In the genomic region with DNA sequence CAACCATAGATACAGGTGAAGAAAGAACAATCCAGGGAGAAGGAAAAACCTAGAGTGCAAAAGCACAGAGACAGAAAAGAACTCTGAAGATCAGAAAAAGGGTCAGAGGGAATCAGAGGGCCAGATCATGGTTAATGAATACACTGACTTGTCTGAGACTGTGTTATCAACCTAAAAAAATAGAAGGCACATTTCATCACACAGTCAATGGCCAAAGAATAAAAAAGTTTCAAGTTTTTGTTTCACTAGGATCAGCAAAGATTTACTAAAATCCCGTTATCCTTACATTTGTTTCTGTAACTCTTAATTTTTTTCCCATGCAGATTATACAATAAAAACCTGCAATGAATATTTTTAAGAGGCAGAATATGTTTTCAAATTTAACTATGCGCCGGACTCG, we compare ENCODE assay signal across 19 cellular contexts.
"Had no signal": no experiment of that assay in that cellular context is flagged by ENCODE, and none has a peak within 500 bp of the region (broad histone marks: within the 10 kb centered on the region; RNA-seq: fewer than 3 reads in every experiment).

No MANE protein-coding gene starts in this region.

- H3K4me1 Mint-ChIP-seq: neural progenitor cell had no signal

- H3K4me3 ChIP-seq: colonic mucosa, esophagus muscularis mucosa, hepatocyte, left ventricle myocardium inferior, neural progenitor cell, ovary, tibial artery had no signal

- H3K27ac Mint-ChIP-seq: activated B cell treated with CpG ODN at 0.5 μM for 24 hours; activated T-helper 1 cell treated with anti-CD3 and anti-CD28 coated beads, Interleukin-12 subunit alpha, Interleukin-12 subunit beta, Interleukin-2, Interleukin-4 antibody, amounts not matched to agents 30 ng/mL and 10 ng/mL and 1 ng/mL, durations not matched to agents 14 hours and 24 hours and 36 hours; neural progenitor cell had no signal

- DNase-seq: activated B cell treated with CpG ODN at 0.5 μM for 24 hours; activated CD4-positive, alpha-beta T cell treated with anti-CD3 and anti-CD28 coated beads, Interleukin-2, amount 50 U/mL, for 48 hours; activated CD8-positive, alpha-beta memory T cell treated with anti-CD3 and anti-CD28 coated beads, Interleukin-2, amount 50 U/mL, for 48 hours; activated naive CD4-positive, alpha-beta T cell treated with anti-CD3 and anti-CD28 coated beads, Interleukin-2, amount 50 U/mL, for 16 hours; caudate nucleus; colonic mucosa; kidney; left ventricle myocardium inferior; mesendoderm; ovary; stimulated activated CD4-positive, alpha-beta T cell treated with anti-CD3 and anti-CD28 coated beads, Interleukin-1b, Interleukin-23, amount 100 ng/mL, for 48 hours; SW 1271; tibial artery had no signal

- H3K4me3 Mint-ChIP-seq: activated B cell treated with CpG ODN at 0.5 μM for 24 hours; activated T-helper 1 cell treated with anti-CD3 and anti-CD28 coated beads, Interleukin-12 subunit alpha, Interleukin-12 subunit beta, Interleukin-2, Interleukin-4 antibody, amounts not matched to agents 30 ng/mL and 10 ng/mL and 1 ng/mL, durations not matched to agents 14 hours and 24 hours and 36 hours; neural progenitor cell had no signal

- H3K36me3 ChIP-seq: ovary had no signal

- H3K9ac ChIP-seq: neural progenitor cell had no signal

- H3K27ac ChIP-seq: colonic mucosa, esophagus muscularis mucosa, hepatocyte, left ventricle myocardium inferior, neural progenitor cell, ovary, tibial artery had no signal

- H3K4me1 ChIP-seq: colonic mucosa, left ventricle myocardium inferior, neural progenitor cell, tibial artery had no signal

- H3K9me3 ChIP-seq: colonic mucosa, esophagus muscularis mucosa, left ventricle myocardium inferior, ovary, tibial artery had no signal

- H3K27me3 ChIP-seq: colonic mucosa, esophagus muscularis mucosa, hepatocyte, neural progenitor cell, ovary, tibial artery had no signal

- FAIRE-seq: kidney, TTC549, urothelium cell line had no signal

- H3K4me2 ChIP-seq: hepatocyte, neural progenitor cell had no signal

- H3K9me3 Mint-ChIP-seq: activated B cell treated with CpG ODN at 0.5 μM for 24 hours; activated T-helper 1 cell treated with anti-CD3 and anti-CD28 coated beads, Interleukin-12 subunit alpha, Interleukin-12 subunit beta, Interleukin-2, Interleukin-4 antibody, amounts not matched to agents 30 ng/mL and 10 ng/mL and 1 ng/mL, durations not matched to agents 14 hours and 24 hours and 36 hours; neural progenitor cell had no signal

- H3K27me3 Mint-ChIP-seq: activated B cell treated with CpG ODN at 0.5 μM for 24 hours had no signal

- H2AFZ ChIP-seq: hepatocyte, neural progenitor cell had no signal
